ENCODE assay signal across 8 cellular contexts in the genomic region with DNA sequence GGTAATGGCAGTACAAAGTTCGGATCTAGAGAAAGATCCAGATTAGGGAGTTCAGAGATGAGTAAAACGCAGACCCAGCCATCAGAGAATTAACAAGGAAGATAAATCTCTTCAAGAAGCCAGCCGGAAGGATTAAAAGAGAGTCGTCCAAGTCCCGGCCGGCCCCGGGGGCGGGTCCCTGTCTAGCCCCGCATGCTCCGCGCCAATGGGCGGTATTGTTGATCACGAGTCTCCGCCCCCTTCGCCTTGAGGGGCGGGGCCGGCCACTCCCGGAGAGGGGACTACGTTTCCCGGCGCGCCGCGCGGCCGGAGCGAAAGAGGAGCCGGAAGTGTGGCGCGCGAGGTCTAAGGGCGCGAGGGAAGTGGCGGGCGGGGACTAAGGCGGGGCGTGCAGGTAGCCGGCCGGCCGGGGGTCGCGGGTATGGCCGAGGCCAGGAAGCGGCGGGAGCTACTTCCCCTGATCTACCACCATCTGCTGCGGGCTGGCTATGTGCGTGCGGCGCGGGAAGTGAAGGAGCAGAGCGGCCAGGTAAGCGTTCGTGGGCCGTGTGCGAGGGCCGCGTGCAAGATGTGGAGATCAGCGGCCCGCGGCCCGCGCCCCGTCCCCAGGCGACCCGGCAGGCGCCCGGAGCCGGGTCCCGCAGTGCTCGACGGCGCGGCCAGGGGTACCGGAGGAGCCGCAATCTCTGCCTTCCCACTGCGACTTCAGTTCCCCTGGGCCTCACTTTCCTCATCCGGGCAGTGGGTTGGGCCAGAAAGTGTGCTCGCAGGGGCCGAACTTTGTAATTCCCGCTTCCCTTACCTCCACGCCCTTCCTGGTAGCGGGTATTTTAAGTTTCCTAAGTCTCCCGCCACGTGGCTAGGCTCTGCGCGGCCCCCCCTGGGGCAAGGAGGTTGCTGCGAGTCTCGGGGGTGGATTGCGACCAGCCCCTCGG. TPM values are rescaled to one million over a fixed set of nuclear protein-coding genes. Genes with fewer than 3 reads are reported as not detected.
DNase-seq lines count a peak whose midpoint lies in the region; ATAC-seq and TF ChIP-seq lines count a peak whose summit lies in the region.

A gene with protein sequence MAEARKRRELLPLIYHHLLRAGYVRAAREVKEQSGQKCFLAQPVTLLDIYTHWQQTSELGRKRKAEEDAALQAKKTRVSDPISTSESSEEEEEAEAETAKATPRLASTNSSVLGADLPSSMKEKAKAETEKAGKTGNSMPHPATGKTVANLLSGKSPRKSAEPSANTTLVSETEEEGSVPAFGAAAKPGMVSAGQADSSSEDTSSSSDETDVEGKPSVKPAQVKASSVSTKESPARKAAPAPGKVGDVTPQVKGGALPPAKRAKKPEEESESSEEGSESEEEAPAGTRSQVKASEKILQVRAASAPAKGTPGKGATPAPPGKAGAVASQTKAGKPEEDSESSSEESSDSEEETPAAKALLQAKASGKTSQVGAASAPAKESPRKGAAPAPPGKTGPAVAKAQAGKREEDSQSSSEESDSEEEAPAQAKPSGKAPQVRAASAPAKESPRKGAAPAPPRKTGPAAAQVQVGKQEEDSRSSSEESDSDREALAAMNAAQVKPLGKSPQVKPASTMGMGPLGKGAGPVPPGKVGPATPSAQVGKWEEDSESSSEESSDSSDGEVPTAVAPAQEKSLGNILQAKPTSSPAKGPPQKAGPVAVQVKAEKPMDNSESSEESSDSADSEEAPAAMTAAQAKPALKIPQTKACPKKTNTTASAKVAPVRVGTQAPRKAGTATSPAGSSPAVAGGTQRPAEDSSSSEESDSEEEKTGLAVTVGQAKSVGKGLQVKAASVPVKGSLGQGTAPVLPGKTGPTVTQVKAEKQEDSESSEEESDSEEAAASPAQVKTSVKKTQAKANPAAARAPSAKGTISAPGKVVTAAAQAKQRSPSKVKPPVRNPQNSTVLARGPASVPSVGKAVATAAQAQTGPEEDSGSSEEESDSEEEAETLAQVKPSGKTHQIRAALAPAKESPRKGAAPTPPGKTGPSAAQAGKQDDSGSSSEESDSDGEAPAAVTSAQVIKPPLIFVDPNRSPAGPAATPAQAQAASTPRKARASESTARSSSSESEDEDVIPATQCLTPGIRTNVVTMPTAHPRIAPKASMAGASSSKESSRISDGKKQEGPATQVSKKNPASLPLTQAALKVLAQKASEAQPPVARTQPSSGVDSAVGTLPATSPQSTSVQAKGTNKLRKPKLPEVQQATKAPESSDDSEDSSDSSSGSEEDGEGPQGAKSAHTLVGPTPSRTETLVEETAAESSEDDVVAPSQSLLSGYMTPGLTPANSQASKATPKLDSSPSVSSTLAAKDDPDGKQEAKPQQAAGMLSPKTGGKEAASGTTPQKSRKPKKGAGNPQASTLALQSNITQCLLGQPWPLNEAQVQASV (N-terminal part only) (plus strand): TSS at position 372 of the 935 bp plus-strand sequence. CDS start 50 bp downstream, at position 422.

- peaks cover 35% of the 10 kb centered on the region for H3K4me1 Mint-ChIP-seq in activated CD4-positive, alpha-beta T cell treated with anti-CD3 and anti-CD28 coated beads, Interleukin-2, amount 10 ng/mL, durations not matched to agents 24 days and 14 days

- DNase-seq in BJ (ENCODE audit: low read depth) (peak; percentile 57), NCI-H526 treated with DMSO at 0.1 percent for 48 hours (lab: John Stamatoyannopoulos, UW) (peak; percentile 85), coronary artery (ENCODE audit: low spot score) (peak; percentile 95), left kidney (ENCODE audit: low read depth, low spot score) (peak; percentile 99)
- DNase-seq in activated CD4-positive, alpha-beta T cell treated with anti-CD3 and anti-CD28 coated beads, Interleukin-2, amount 10 ng/mL, durations not matched to agents 24 days and 14 days, result peak; percentile 100
- DNase-seq in stimulated activated CD4-positive, alpha-beta T cell treated with anti-CD3 and anti-CD28 coated beads, Interleukin-2, amount 100 ng/mL, for 24 hours, result peak; percentile 98

- no peak for TF ChIP-seq CTCF in BJ (IDR thresholded peaks at IDR 0.05; ENCODE audit: insufficient read depth, low read depth, low read length)
- TF ChIP-seq CTCF in coronary artery (IDR thresholded peaks at IDR 0.05), result no peak

- peak within 1 kb of the TSS; percentile 90 for H3K4me3 ChIP-seq in BJ (ENCODE audit: low read depth, low read length)
- H3K4me3 ChIP-seq in coronary artery, result peak within 1 kb of the TSS; percentile 100

- POLR2A ChIA-PET in BJ (lab: Charles Lee), result no interaction called here

- H3K36me3 ChIP-seq in BJ (ENCODE audit: control insufficient read depth, insufficient read depth, low read length), result peaks cover 13% of the 10 kb centered on the region

- peaks cover 26% of the 10 kb centered on the region for H3K36me3 Mint-ChIP-seq in activated CD4-positive, alpha-beta T cell treated with anti-CD3 and anti-CD28 coated beads, Interleukin-2, amount 10 ng/mL, durations not matched to agents 24 days and 14 days (ENCODE audit: low read depth)

- ATAC-seq in GM19324 (IDR thresholded peaks at IDR 0.05; ENCODE audit: low FRiP score, unreplicated experiment) (peak; percentile 90), HG03469 (IDR thresholded peaks at IDR 0.05; ENCODE audit: unreplicated experiment) (peak; percentile 92)

- no peaks in the 10 kb centered on the region for H3K9me3 Mint-ChIP-seq in activated CD4-positive, alpha-beta T cell treated with anti-CD3 and anti-CD28 coated beads, Interleukin-2, amount 10 ng/mL, durations not matched to agents 24 days and 14 days

- H3K27me3 Mint-ChIP-seq in activated CD4-positive, alpha-beta T cell treated with anti-CD3 and anti-CD28 coated beads, Interleukin-2, amount 10 ng/mL, durations not matched to agents 24 days and 14 days, result peaks cover 12% of the 10 kb centered on the region

- intact Hi-C loops in activated CD4-positive, alpha-beta T cell treated with anti-CD3 and anti-CD28 coated beads, Interleukin-2, amount 10 ng/mL, durations not matched to agents 24 days and 14 days (cut with micrococcal nuclease), result loop anchor here (1.0 to 5.0 kb wide), 8 partner anchors 55 to 1413 kb away; a partner anchor contains a TSS

- H3K27me3 ChIP-seq in BJ (ENCODE audit: control insufficient read depth, insufficient read depth, low read length), result no peaks in the 10 kb centered on the region

- peak within 1 kb of the TSS; percentile 32 to 75 for H3K27ac ChIP-seq in coronary artery

- CTCF ChIA-PET in BJ (lab: Yijun Ruan, JAX), result interaction anchor here (1.1 kb wide), 1 partner anchor 19 kb away, joined by 3 read pairs; no protein-coding TSS in a partner anchor

- peak within 1 kb of the TSS; percentile 93 for H3K27ac Mint-ChIP-seq in activated CD4-positive, alpha-beta T cell treated with anti-CD3 and anti-CD28 coated beads, Interleukin-2, amount 10 ng/mL, durations not matched to agents 24 days and 14 days

- peak within 1 kb of the TSS; percentile 92 for H3K4me3 Mint-ChIP-seq in activated CD4-positive, alpha-beta T cell treated with anti-CD3 and anti-CD28 coated beads, Interleukin-2, amount 10 ng/mL, durations not matched to agents 24 days and 14 days

RNA-seq across cellular contexts. Expression of the gene that starts here (rescaled TPM):
- polyA plus RNA-seq in BJ (2011; rRNA removed), result 5.7 and 9.7 TPM in 2 replicates
- polyA minus RNA-seq in BJ (2011; rRNA and poly(A)+ RNA removed), result 11.3 and 11.7 TPM in 2 replicates
- total RNA-seq in activated CD4-positive, alpha-beta T cell treated with anti-CD3 and anti-CD28 coated beads, Interleukin-2, amount 10 ng/mL, durations not matched to agents 24 days and 14 days, result 130 and 140 TPM in 2 replicates

Comparison
In these comparisons a context has a peak if more than half of its experiments do, and no peak if none do; other contexts are left out.
1. Peak in every context shown above with its lines: DNase-seq, ATAC-seq, H3K4me3 ChIP-seq and H3K27ac ChIP-seq.